ENCODE assay signal across 19 cellular contexts in genomic region chr12:32483993-32484392, GRCh38.
"Had no signal": no experiment of that assay in that cellular context is flagged by ENCODE, and none has a peak within 500 bp of the region (broad histone marks: within the 10 kb centered on the region; RNA-seq: fewer than 3 reads in every experiment).

No MANE protein-coding gene starts in this region.

- H3K27me3 ChIP-seq: ascending aorta, left lung, tibial artery, uterus had no signal

- H3K9me3 Mint-ChIP-seq: activated naive CD4-positive, alpha-beta T cell treated with anti-CD3 and anti-CD28 coated beads, Interleukin-2, amount 50 U/mL, for 24 hours; central memory CD8-positive, alpha-beta T cell; neural crest cell; T-helper 2 cell treated with Interferon-gamma antibody and Interleukin-4, amounts not matched to agents 5 μg/mL and 100 μg/mL, for 36 hours had no signal

- DNase-seq: activated CD4-positive, alpha-beta T cell treated with anti-CD3 and anti-CD28 coated beads for 36 hours; activated CD4-positive, alpha-beta T cell treated with anti-CD3 and anti-CD28 coated beads, Interleukin-2, amount 50 U/mL, for 48 hours; activated gamma-delta T cell; erythroblast; foreskin melanocyte; kidney; left lung; right cardiac atrium; stimulated activated CD8-positive, alpha-beta memory T cell treated with anti-CD3 and anti-CD28 coated beads, Interleukin-4, amount 100 ng/mL, for 48 hours; stimulated activated naive CD4-positive, alpha-beta T cell; uterus had no signal

- H3K27ac ChIP-seq: tibial artery, uterus had no signal

- H3K4me3 ChIP-seq: ascending aorta, coronary artery, left lung, tibial artery, uterus had no signal

- ATAC-seq: activated CD4-positive, alpha-beta T cell treated with anti-CD3 and anti-CD28 coated beads for 36 hours had no signal

- H3K4me1 Mint-ChIP-seq: activated CD4-positive, alpha-beta T cell treated with anti-CD3 and anti-CD28 coated beads for 36 hours; activated naive CD4-positive, alpha-beta T cell treated with anti-CD3 and anti-CD28 coated beads, Interleukin-2, amount 50 U/mL, for 24 hours; central memory CD8-positive, alpha-beta T cell had no signal

- H3K36me3 Mint-ChIP-seq: activated naive CD4-positive, alpha-beta T cell treated with anti-CD3 and anti-CD28 coated beads, Interleukin-2, amount 50 U/mL, for 24 hours had no signal

- H3K36me3 ChIP-seq: ascending aorta, left lung, tibial artery, uterus had no signal

- H3K27me3 Mint-ChIP-seq: progenitor cell of endocrine pancreas had no signal

- H3K4me1 ChIP-seq: ascending aorta, uterus had no signal

- H3K4me3 Mint-ChIP-seq: activated CD4-positive, alpha-beta T cell treated with anti-CD3 and anti-CD28 coated beads for 36 hours; activated naive CD4-positive, alpha-beta T cell treated with anti-CD3 and anti-CD28 coated beads, Interleukin-2, amount 50 U/mL, for 24 hours; central memory CD8-positive, alpha-beta T cell; neural crest cell; T-helper 2 cell treated with Interferon-gamma antibody and Interleukin-4, amounts not matched to agents 5 μg/mL and 100 μg/mL, for 36 hours had no signal

- H3K27ac Mint-ChIP-seq: activated CD4-positive, alpha-beta T cell treated with anti-CD3 and anti-CD28 coated beads for 36 hours; activated naive CD4-positive, alpha-beta T cell treated with anti-CD3 and anti-CD28 coated beads, Interleukin-2, amount 50 U/mL, for 24 hours; T-helper 2 cell treated with Interferon-gamma antibody and Interleukin-4, amounts not matched to agents 5 μg/mL and 100 μg/mL, for 36 hours had no signal

- H3K9me3 ChIP-seq: ascending aorta, left lung, tibial artery, uterus had no signal
